ENCODE assay signal across 1 cellular context in genomic region chr16:590165-590874, GRCh38.
A peak's percentile ranks its signal among the peaks of the same experiment; 100 is the strongest.
TF ChIP-seq lines count a peak whose summit lies in the region.

No MANE protein-coding gene starts in this region.

TF ChIP-seq in HEK293, 187 proteins besides CTCF, POLR2A, EP300 and RAD21 (continued from another document):
- TF ChIP-seq ATF2 (tag by site-specific recombination; IDR thresholded peaks at IDR 0.05; ENCODE audit: low read depth) = no peak
- peak; percentile 19; the same call in 1 of the 2 replicates for TF ChIP-seq ZNF488 (tag by site-specific recombination; IDR thresholded peaks at IDR 0.05)
- 0 out of 2 replicates have a peak, but pooled peaks have one; percentile 46 for TF ChIP-seq ZSCAN30 (tag by site-specific recombination; IDR thresholded peaks at IDR 0.05)
- TF ChIP-seq ZFP37 (tag by site-specific recombination; IDR thresholded peaks at IDR 0.05) = 0 out of 2 replicates have a peak, but pooled peaks have one; percentile 32
- TF ChIP-seq SP2 (tag by site-specific recombination; IDR thresholded peaks at IDR 0.05) = no peak
- no peak for TF ChIP-seq ZSCAN5A (tag by site-specific recombination; IDR thresholded peaks at IDR 0.05)
- peak; percentile 69 for TF ChIP-seq BCL11B (tag by site-specific recombination; IDR thresholded peaks at IDR 0.05; ENCODE audit: low read depth)
- TF ChIP-seq ZXDB (tag by site-specific recombination; IDR thresholded peaks at IDR 0.05) = no peak
- no peak for TF ChIP-seq ZFP69B (tag by site-specific recombination; IDR thresholded peaks at IDR 0.05)
- TF ChIP-seq FEZF1 (tag by site-specific recombination; IDR thresholded peaks at IDR 0.05) = no peak
- no peak for TF ChIP-seq OVOL3 (tag by site-specific recombination; IDR thresholded peaks at IDR 0.05)
- TF ChIP-seq TSHZ1 (tag by site-specific recombination; IDR thresholded peaks at IDR 0.05; ENCODE audit: borderline replicate concordance) = no peak
- peak; percentile 74; the same call in 1 of the 2 replicates for TF ChIP-seq ZBTB8A (tag by site-specific recombination; IDR thresholded peaks at IDR 0.05)
- TF ChIP-seq YY2 (tag by site-specific recombination; IDR thresholded peaks at IDR 0.05) = no peak
- TF ChIP-seq ZNF10 (tag by site-specific recombination; IDR thresholded peaks at IDR 0.05) = no peak
- TF ChIP-seq REPIN1 (tag by site-specific recombination; IDR thresholded peaks at IDR 0.05; ENCODE audit: low read depth) = no peak
- TF ChIP-seq, protein P1, sequence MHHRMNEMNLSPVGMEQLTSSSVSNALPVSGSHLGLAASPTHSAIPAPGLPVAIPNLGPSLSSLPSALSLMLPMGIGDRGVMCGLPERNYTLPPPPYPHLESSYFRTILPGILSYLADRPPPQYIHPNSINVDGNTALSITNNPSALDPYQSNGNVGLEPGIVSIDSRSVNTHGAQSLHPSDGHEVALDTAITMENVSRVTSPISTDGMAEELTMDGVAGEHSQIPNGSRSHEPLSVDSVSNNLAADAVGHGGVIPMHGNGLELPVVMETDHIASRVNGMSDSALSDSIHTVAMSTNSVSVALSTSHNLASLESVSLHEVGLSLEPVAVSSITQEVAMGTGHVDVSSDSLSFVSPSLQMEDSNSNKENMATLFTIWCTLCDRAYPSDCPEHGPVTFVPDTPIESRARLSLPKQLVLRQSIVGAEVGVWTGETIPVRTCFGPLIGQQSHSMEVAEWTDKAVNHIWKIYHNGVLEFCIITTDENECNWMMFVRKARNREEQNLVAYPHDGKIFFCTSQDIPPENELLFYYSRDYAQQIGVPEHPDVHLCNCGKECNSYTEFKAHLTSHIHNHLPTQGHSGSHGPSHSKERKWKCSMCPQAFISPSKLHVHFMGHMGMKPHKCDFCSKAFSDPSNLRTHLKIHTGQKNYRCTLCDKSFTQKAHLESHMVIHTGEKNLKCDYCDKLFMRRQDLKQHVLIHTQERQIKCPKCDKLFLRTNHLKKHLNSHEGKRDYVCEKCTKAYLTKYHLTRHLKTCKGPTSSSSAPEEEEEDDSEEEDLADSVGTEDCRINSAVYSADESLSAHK (tag by site-specific recombination; IDR thresholded peaks at IDR 0.05) = no peak
- TF ChIP-seq ZNF398 (tag by site-specific recombination; IDR thresholded peaks at IDR 0.05) = 0 out of 2 replicates have a peak, but pooled peaks have one; percentile 11
- no peak for TF ChIP-seq ZNF76 (tag by site-specific recombination; IDR thresholded peaks at IDR 0.05; ENCODE audit: borderline replicate concordance, low read depth)
- TF ChIP-seq, protein P2, sequence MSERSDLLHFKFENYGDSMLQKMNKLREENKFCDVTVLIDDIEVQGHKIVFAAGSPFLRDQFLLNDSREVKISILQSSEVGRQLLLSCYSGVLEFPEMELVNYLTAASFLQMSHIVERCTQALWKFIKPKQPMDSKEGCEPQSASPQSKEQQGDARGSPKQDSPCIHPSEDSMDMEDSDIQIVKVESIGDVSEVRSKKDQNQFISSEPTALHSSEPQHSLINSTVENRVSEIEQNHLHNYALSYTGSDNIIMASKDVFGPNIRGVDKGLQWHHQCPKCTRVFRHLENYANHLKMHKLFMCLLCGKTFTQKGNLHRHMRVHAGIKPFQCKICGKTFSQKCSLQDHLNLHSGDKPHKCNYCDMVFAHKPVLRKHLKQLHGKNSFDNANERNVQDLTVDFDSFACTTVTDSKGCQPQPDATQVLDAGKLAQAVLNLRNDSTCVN (tag by site-specific recombination; optimal IDR thresholded peaks at IDR 0.05) = peak; percentile 61
- no peak for TF ChIP-seq ZNF785 (tag by site-specific recombination; IDR thresholded peaks at IDR 0.05)
- TF ChIP-seq ZNF677 (tag by site-specific recombination; IDR thresholded peaks at IDR 0.05) = 0 out of 2 replicates have a peak, but pooled peaks have one; percentile 45
- no peak for TF ChIP-seq ZNF121 (tag by site-specific recombination; IDR thresholded peaks at IDR 0.05)
- TF ChIP-seq YY1 (tag by site-specific recombination; IDR thresholded peaks at IDR 0.05) = 0 out of 2 replicates have a peak, but pooled peaks have one; percentile 40
- no peak for TF ChIP-seq MEIS1 (CRISPR knock-in tag; IDR thresholded peaks at IDR 0.05; ENCODE audit: borderline replicate concordance)
- TF ChIP-seq, protein P3, sequence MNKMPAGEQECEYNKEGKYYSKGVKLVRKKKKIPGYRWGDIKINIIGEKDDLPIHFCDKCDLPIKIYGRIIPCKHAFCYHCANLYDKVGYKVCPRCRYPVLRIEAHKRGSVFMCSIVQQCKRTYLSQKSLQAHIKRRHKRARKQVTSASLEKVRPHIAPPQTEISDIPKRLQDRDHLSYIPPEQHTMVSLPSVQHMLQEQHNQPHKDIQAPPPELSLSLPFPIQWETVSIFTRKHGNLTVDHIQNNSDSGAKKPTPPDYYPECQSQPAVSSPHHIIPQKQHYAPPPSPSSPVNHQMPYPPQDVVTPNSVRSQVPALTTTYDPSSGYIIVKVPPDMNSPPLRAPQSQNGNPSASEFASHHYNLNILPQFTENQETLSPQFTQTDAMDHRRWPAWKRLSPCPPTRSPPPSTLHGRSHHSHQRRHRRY (tag by site-specific recombination; IDR thresholded peaks at IDR 0.05) = no peak
- TF ChIP-seq ZNF626 (tag by site-specific recombination; IDR thresholded peaks at IDR 0.05) = no peak
- no peak for TF ChIP-seq HOXA7 (CRISPR knock-in tag; IDR thresholded peaks at IDR 0.05; ENCODE audit: borderline replicate concordance)
- no peak for TF ChIP-seq ZNF544 (tag by site-specific recombination; IDR thresholded peaks at IDR 0.05)
- TF ChIP-seq ZNF777 (tag by site-specific recombination; IDR thresholded peaks at IDR 0.05; ENCODE audit: borderline replicate concordance) = no peak
